ENCODE assay signal across 15 cellular contexts in the genomic region with DNA sequence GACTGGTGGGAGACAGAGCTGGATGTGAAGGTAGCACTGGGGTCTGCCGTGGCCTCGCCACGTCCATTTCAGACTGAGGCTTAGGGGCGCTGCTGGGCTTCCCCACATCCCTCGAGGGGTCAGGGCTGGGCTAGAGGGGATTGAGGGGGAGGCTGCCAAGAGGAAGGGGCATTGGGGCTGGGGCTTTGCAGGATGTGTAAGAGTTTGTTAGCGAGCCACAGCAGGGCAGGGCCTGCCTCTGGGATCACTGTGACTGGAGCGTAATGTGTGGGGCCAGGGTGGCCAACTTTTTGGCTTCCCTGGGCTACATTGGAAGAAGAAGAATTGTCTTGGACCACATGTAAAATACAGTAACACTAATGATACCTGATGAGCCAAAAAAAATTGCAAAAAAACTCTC. TPM values are rescaled to one million over a fixed set of nuclear protein-coding genes. Genes with fewer than 3 reads are reported as not detected.
DNase-seq lines count a peak whose midpoint lies in the region; ATAC-seq and TF ChIP-seq lines count a peak whose summit lies in the region.
"Had no signal": no experiment of that assay in that cellular context is flagged by ENCODE, and none has a peak within 500 bp of the region (broad histone marks: within the 10 kb centered on the region; RNA-seq: fewer than 3 reads in every experiment).

No MANE protein-coding gene starts in this region.

- no peak overlapping the region for H3K4me3 ChIP-seq in hepatocyte
- H3K4me3 ChIP-seq in lower leg skin (ENCODE audit: low read depth, poor library complexity, severe bottlenecking) = no peak overlapping the region
- H3K4me3 ChIP-seq: mucosa of descending colon had no signal

- H3K27me3 Mint-ChIP-seq in activated CD4-positive, alpha-beta T cell treated with anti-CD3 and anti-CD28 coated beads, Interleukin-2, amount 10 ng/mL, durations not matched to agents 24 days and 14 days = no peaks in the 10 kb centered on the region
- no peaks in the 10 kb centered on the region for H3K27me3 Mint-ChIP-seq in WTC11 (ENCODE audit: low read depth)
- no peaks in the 10 kb centered on the region for H3K27me3 Mint-ChIP-seq in stimulated activated memory B cell treated with anti-CD40 and anti-IgM and Interleukin-4, amounts not matched to agents 10 μg/mL and 1 μg/mL and 100 μg/mL, for 72 hours

- peak overlapping the region; percentile 16 for H3K27ac Mint-ChIP-seq in activated CD4-positive, alpha-beta T cell treated with anti-CD3 and anti-CD28 coated beads, Interleukin-2, amount 10 ng/mL, durations not matched to agents 24 days and 14 days
- H3K27ac Mint-ChIP-seq in WTC11 = peak overlapping the region; percentile 82
- H3K27ac Mint-ChIP-seq in stimulated activated memory B cell treated with anti-CD40 and anti-IgM and Interleukin-4, amounts not matched to agents 10 μg/mL and 1 μg/mL and 100 μg/mL, for 72 hours = peak overlapping the region; percentile 92

- no peaks in the 10 kb centered on the region for H3K36me3 ChIP-seq in hepatocyte (replicated peaks; ENCODE audit: insufficient read depth, low read depth)

- 91% methylated on average over 7 of the region's 7 CpGs for WGBS in hepatocyte (ENCODE audit: low lambda C conversion rate, missing lambda C conversion rate)
- WGBS in lower leg skin, 2 donors = 96 to 99% methylated on average over 7 of the region's 7 CpGs

- intact Hi-C loops in activated CD4-positive, alpha-beta T cell treated with anti-CD3 and anti-CD28 coated beads, Interleukin-2, amount 10 ng/mL, durations not matched to agents 24 days and 14 days (cut with micrococcal nuclease) = no loop called here
- intact Hi-C loops in lower leg skin (cut with DNase I; ENCODE audit: low total_unique reads) = no loop called here

- H3K27me3 ChIP-seq in hepatocyte = no peaks in the 10 kb centered on the region
- H3K27me3 ChIP-seq: gastroesophageal sphincter had no signal

- no peak overlapping the region for H2AFZ ChIP-seq in hepatocyte

- no peaks in the 10 kb centered on the region for H3K9me3 ChIP-seq in hepatocyte (ENCODE audit: low read depth)
- H3K9me3 ChIP-seq: gastroesophageal sphincter, mucosa of descending colon had no signal

- no peak for DNase-seq in activated CD4-positive, alpha-beta T cell treated with anti-CD3 and anti-CD28 coated beads, Interleukin-2, amount 10 ng/mL, durations not matched to agents 24 days and 14 days
- DNase-seq in activated CD4-positive, alpha-beta T cell treated with anti-CD3 and anti-CD28 coated beads for 1 hour = no peak
- DNase-seq in WTC11 (ENCODE audit: low spot score) = no peak
- DNase-seq in hepatocyte (ENCODE audit: low spot score) = no peak
- no peak for DNase-seq in HPDE6-E6E7 (ENCODE audit: extremely low spot score)
- DNase-seq in lower leg skin (ENCODE audit: low spot score in 2 of 2) = no peak
- DNase-seq: NCI-H1930 had no signal

- peak overlapping the region; percentile 75 for H3K4me3 Mint-ChIP-seq in activated CD4-positive, alpha-beta T cell treated with anti-CD3 and anti-CD28 coated beads, Interleukin-2, amount 10 ng/mL, durations not matched to agents 24 days and 14 days
- H3K4me3 Mint-ChIP-seq in WTC11 = no peak overlapping the region
- H3K4me3 Mint-ChIP-seq in stimulated activated memory B cell treated with anti-CD40 and anti-IgM and Interleukin-4, amounts not matched to agents 10 μg/mL and 1 μg/mL and 100 μg/mL, for 72 hours = peak overlapping the region; percentile 78

- H4K20me1 ChIP-seq in hepatocyte (ENCODE audit: insufficient read depth, poor library complexity, severe bottlenecking) = peaks cover 92% of the 10 kb centered on the region

- no peak for TF ChIP-seq CTCF in WTC11 (IDR thresholded peaks at IDR 0.05)
- no peak for TF ChIP-seq CTCF in hepatocyte (IDR thresholded peaks at IDR 0.05; ENCODE audit: poor library complexity)
- TF ChIP-seq CTCF in lower leg skin (IDR thresholded peaks at IDR 0.05) = no peak

- POLR2A ChIA-PET in WTC11 (lab: Charles Lee) = no interaction called here

- peaks cover 20% of the 10 kb centered on the region for H3K4me1 Mint-ChIP-seq in activated CD4-positive, alpha-beta T cell treated with anti-CD3 and anti-CD28 coated beads, Interleukin-2, amount 10 ng/mL, durations not matched to agents 24 days and 14 days
- H3K4me1 Mint-ChIP-seq in WTC11 = no peaks in the 10 kb centered on the region
- peaks cover 58% of the 10 kb centered on the region for H3K4me1 Mint-ChIP-seq in stimulated activated memory B cell treated with anti-CD40 and anti-IgM and Interleukin-4, amounts not matched to agents 10 μg/mL and 1 μg/mL and 100 μg/mL, for 72 hours

- peaks cover 33% of the 10 kb centered on the region for H3K36me3 Mint-ChIP-seq in activated CD4-positive, alpha-beta T cell treated with anti-CD3 and anti-CD28 coated beads, Interleukin-2, amount 10 ng/mL, durations not matched to agents 24 days and 14 days (ENCODE audit: low read depth)
- H3K36me3 Mint-ChIP-seq in WTC11 = peaks cover 36% of the 10 kb centered on the region
- peaks cover 75% of the 10 kb centered on the region for H3K36me3 Mint-ChIP-seq in stimulated activated memory B cell treated with anti-CD40 and anti-IgM and Interleukin-4, amounts not matched to agents 10 μg/mL and 1 μg/mL and 100 μg/mL, for 72 hours

- peaks cover 99% of the 10 kb centered on the region for H3K79me2 ChIP-seq in hepatocyte

- H3K9me2 ChIP-seq in hepatocyte (replicated peaks; ENCODE audit: insufficient read depth) = no peaks in the 10 kb centered on the region

- peak overlapping the region; percentile 57 for H3K27ac ChIP-seq in hepatocyte

- H3K9me3 Mint-ChIP-seq in activated CD4-positive, alpha-beta T cell treated with anti-CD3 and anti-CD28 coated beads, Interleukin-2, amount 10 ng/mL, durations not matched to agents 24 days and 14 days = no peaks in the 10 kb centered on the region
- H3K9me3 Mint-ChIP-seq in WTC11 = no peaks in the 10 kb centered on the region
- H3K9me3 Mint-ChIP-seq in stimulated activated memory B cell treated with anti-CD40 and anti-IgM and Interleukin-4, amounts not matched to agents 10 μg/mL and 1 μg/mL and 100 μg/mL, for 72 hours = no peaks in the 10 kb centered on the region

- H3K4me1 ChIP-seq in hepatocyte (ENCODE audit: insufficient read depth) = peaks cover 39% of the 10 kb centered on the region

- ATAC-seq in WTC11 (no peak), HG02642 (IDR thresholded peaks at IDR 0.05; ENCODE audit: poor library complexity, unreplicated experiment) (no peak)
- ATAC-seq in stimulated activated memory B cell treated with anti-CD40 and anti-IgM and Interleukin-4, amounts not matched to agents 10 μg/mL and 1 μg/mL and 100 μg/mL, for 72 hours = no peak

- H3K4me2 ChIP-seq in hepatocyte = no peak overlapping the region

- no peak for TF ChIP-seq POLR2A in lower leg skin (IDR thresholded peaks at IDR 0.05)

- CTCF ChIA-PET in WTC11 (lab: Charles Lee) = no interaction called here

TF ChIP-seq in WTC11, 78 proteins besides CTCF, POLR2A, EP300 and RAD21 (continues in another document):
- TF ChIP-seq RELA (CRISPR knock-in tag; IDR thresholded peaks at IDR 0.05; ENCODE audit: borderline replicate concordance) (no peak), KAT7 (CRISPR knock-in tag; IDR thresholded peaks at IDR 0.05; ENCODE audit: borderline replicate concordance) (no peak)
- TF ChIP-seq, protein P1, sequence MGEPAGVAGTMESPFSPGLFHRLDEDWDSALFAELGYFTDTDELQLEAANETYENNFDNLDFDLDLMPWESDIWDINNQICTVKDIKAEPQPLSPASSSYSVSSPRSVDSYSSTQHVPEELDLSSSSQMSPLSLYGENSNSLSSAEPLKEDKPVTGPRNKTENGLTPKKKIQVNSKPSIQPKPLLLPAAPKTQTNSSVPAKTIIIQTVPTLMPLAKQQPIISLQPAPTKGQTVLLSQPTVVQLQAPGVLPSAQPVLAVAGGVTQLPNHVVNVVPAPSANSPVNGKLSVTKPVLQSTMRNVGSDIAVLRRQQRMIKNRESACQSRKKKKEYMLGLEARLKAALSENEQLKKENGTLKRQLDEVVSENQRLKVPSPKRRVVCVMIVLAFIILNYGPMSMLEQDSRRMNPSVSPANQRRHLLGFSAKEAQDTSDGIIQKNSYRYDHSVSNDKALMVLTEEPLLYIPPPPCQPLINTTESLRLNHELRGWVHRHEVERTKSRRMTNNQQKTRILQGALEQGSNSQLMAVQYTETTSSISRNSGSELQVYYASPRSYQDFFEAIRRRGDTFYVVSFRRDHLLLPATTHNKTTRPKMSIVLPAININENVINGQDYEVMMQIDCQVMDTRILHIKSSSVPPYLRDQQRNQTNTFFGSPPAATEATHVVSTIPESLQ (CRISPR knock-in tag; IDR thresholded peaks at IDR 0.05) = no peak

RNA-seq across cellular contexts. Expression of gene ARID3A, which starts 14.1 kb away (rescaled TPM):
- total RNA-seq in activated CD4-positive, alpha-beta T cell treated with anti-CD3 and anti-CD28 coated beads, Interleukin-2, amount 10 ng/mL, durations not matched to agents 24 days and 14 days = 35.6 and 36.6 TPM in 2 replicates
- total RNA-seq in WTC11 (2021) (102 to 116 TPM (median 113 TPM) in 3 replicates), hepatocyte (95.9 and 122 TPM in 2 replicates), lower leg skin (1 to 10 TPM; 1.8 to 9.4 (median 5.6) TPM)
- polyA plus RNA-seq in hepatocyte = 180 and 203 TPM in 2 replicates

RNA-seq across cellular contexts. Expression of gene KISS1R, which starts 22.8 kb away (rescaled TPM):
- total RNA-seq in activated CD4-positive, alpha-beta T cell treated with anti-CD3 and anti-CD28 coated beads, Interleukin-2, amount 10 ng/mL, durations not matched to agents 24 days and 14 days = 12.9 and 16.8 TPM in 2 replicates
- total RNA-seq in WTC11 (2021) (2.9 to 4.4 TPM (median 3.6 TPM) in 3 replicates), hepatocyte (1.3 and 1.4 TPM in 2 replicates), lower leg skin (1 to 10 TPM in 1 of 4 donors, under 1 TPM in 1, not detected in 2; 0.88 to 3.5 TPM)
- 2.1 and 4.2 TPM in 2 replicates for polyA plus RNA-seq in hepatocyte
- total RNA-seq: bronchial epithelial cell, gastroesophageal sphincter, mucosa of descending colon, ureter had no signal

RNA-seq across cellular contexts. Expression of gene R3HDM4, which starts 26.9 kb away (rescaled TPM):
- total RNA-seq in activated CD4-positive, alpha-beta T cell treated with anti-CD3 and anti-CD28 coated beads, Interleukin-2, amount 10 ng/mL, durations not matched to agents 24 days and 14 days = 86.8 and 91.5 TPM in 2 replicates
- total RNA-seq in WTC11 (2021) (85.5 to 99.5 TPM (median 88.3 TPM) in 3 replicates), hepatocyte (42.2 and 44.1 TPM in 2 replicates), lower leg skin (10 to 100 TPM; 58.1 to 75.6 (median 65.8) TPM)
- polyA plus RNA-seq in hepatocyte = 86.6 and 88.2 TPM in 2 replicates

RNA-seq across cellular contexts. Expression of gene WDR18, which starts 44.2 kb away (rescaled TPM):
- total RNA-seq in activated CD4-positive, alpha-beta T cell treated with anti-CD3 and anti-CD28 coated beads, Interleukin-2, amount 10 ng/mL, durations not matched to agents 24 days and 14 days = 104 and 111 TPM in 2 replicates
- total RNA-seq in WTC11 (2021) = 140 to 147 TPM (median 146 TPM) in 3 replicates
- total RNA-seq in hepatocyte = 57.8 and 60.0 TPM in 2 replicates
- polyA plus RNA-seq in hepatocyte = 160 and 169 TPM in 2 replicates
- 10 to 100 TPM; 29.0 to 66.9 (median 39.9) TPM for total RNA-seq in lower leg skin

RNA-seq across cellular contexts. Expression of gene RNU6-9, which starts 46.6 kb away (rescaled TPM):
- total RNA-seq in activated CD4-positive, alpha-beta T cell treated with anti-CD3 and anti-CD28 coated beads, Interleukin-2, amount 10 ng/mL, durations not matched to agents 24 days and 14 days = not detected in 2 replicates
- not detected in 3 replicates for total RNA-seq in WTC11 (2021)
- not detected in 2 replicates for total RNA-seq in hepatocyte
- not detected in 2 replicates for polyA plus RNA-seq in hepatocyte
- not detected for total RNA-seq in lower leg skin
- total RNA-seq: bronchial epithelial cell, G401, gastroesophageal sphincter, mucosa of descending colon, PC-3, ureter had no signal

Comparison
In these comparisons a context has a peak if more than half of its experiments do, and no peak if none do; other contexts are left out.
1. H3K27ac Mint-ChIP-seq: peak in every context shown above with its lines; median percentile 92 in stimulated activated memory B cell treated with anti-CD40 and anti-IgM and Interleukin-4, amounts not matched to agents 10 μg/mL and 1 μg/mL and 100 μg/mL, for 72 hours; 82 in WTC11; 16 in activated CD4-positive, alpha-beta T cell treated with anti-CD3 and anti-CD28 coated beads, Interleukin-2, amount 10 ng/mL, durations not matched to agents 24 days and 14 days.